ENCODE assay signal across 8 cellular contexts in genomic region chr9:128191406-128192046, GRCh38. TPM values are rescaled to one million over a fixed set of nuclear protein-coding genes. Genes with fewer than 3 reads are reported as not detected.
A peak's percentile ranks its signal among the peaks of the same experiment; 100 is the strongest.
DNase-seq lines count a peak whose midpoint lies in the region; ATAC-seq and TF ChIP-seq lines count a peak whose summit lies in the region.

TSS of gene CIZ1 (minus strand) at chr9:128191572. CDS start at chr9:128190857, 715 bp downstream.

- H3K27ac ChIP-seq in layer of hippocampus (ENCODE audit: low read depth, low read length), result peak within 1 kb of the TSS; percentile 81

- no peaks in the 10 kb centered on the region for H3K9me3 Mint-ChIP-seq in chondrocyte (ENCODE audit: low read depth)

- peak within 1 kb of the TSS; percentile 100 for H3K4me3 Mint-ChIP-seq in chondrocyte (ENCODE audit: unreplicated experiment)

- H3K27me3 Mint-ChIP-seq in chondrocyte (ENCODE audit: low read depth), result no peaks in the 10 kb centered on the region

- peaks cover 11% of the 10 kb centered on the region for H3K36me3 Mint-ChIP-seq in chondrocyte (ENCODE audit: low read depth)

- peak; percentile 44 to 46 for DNase-seq in NCI-H187 (lab: John Stamatoyannopoulos, UW)
- DNase-seq in NCI-H187 treated with DMSO at 0.1 percent for 48 hours (lab: John Stamatoyannopoulos, UW), result no peak
- DNase-seq in NCI-H2171 treated with DMSO at 0.1 percent for 48 hours (lab: John Stamatoyannopoulos, UW), result peak; percentile 64
- DNase-seq in activated CD4-positive, CD25-positive, alpha-beta regulatory T cell treated with anti-CD3 and anti-CD28 coated beads, Interleukin-2, amount 50 U/mL, for 72 hours, result peak; percentile 84
- DNase-seq in chondrocyte (ENCODE audit: low spot score), result no peak
- peak; percentile 66 for DNase-seq in stimulated activated CD4-positive, alpha-beta T cell treated with anti-CD3 and anti-CD28 coated beads, Interleukin-1b, Interleukin-23, amount 100 ng/mL, for 48 hours

- H3K27ac Mint-ChIP-seq in chondrocyte (ENCODE audit: unreplicated experiment), result peak within 1 kb of the TSS; percentile 93

- TF ChIP-seq CTCF in chondrocyte (IDR thresholded peaks at IDR 0.05), result peak; percentile 95

- peak; percentile 87 for ATAC-seq in HG02798 (IDR thresholded peaks at IDR 0.05; ENCODE audit: poor library complexity, unreplicated experiment)

- H3K4me1 Mint-ChIP-seq in chondrocyte (ENCODE audit: low read depth), result peaks cover 29% of the 10 kb centered on the region

- no peaks in the 10 kb centered on the region for H3K27me3 ChIP-seq in layer of hippocampus (ENCODE audit: control insufficient read depth, insufficient read depth, low read length)

RNA-seq across cellular contexts. Expression of gene CIZ1, which starts in this region (rescaled TPM):
- 130 to 147 TPM (median 140 TPM) in 3 replicates for total RNA-seq in chondrocyte

Comparison
In these comparisons a context has a peak if more than half of its experiments do, and no peak if none do; other contexts are left out.
1. DNase-seq: peak in NCI-H187 (2 of 2), NCI-H2171 treated with DMSO at 0.1 percent for 48 hours (single experiment), activated CD4-positive, CD25-positive, alpha-beta regulatory T cell treated with anti-CD3 and anti-CD28 coated beads, Interleukin-2, amount 50 U/mL, for 72 hours (single experiment) and stimulated activated CD4-positive, alpha-beta T cell treated with anti-CD3 and anti-CD28 coated beads, Interleukin-1b, Interleukin-23, amount 100 ng/mL, for 48 hours (single experiment); none in NCI-H187 treated with DMSO at 0.1 percent for 48 hours (single experiment) and chondrocyte (single experiment).